Comparison of ENCODE assay signal across 16 cellular contexts in the genomic region with DNA sequence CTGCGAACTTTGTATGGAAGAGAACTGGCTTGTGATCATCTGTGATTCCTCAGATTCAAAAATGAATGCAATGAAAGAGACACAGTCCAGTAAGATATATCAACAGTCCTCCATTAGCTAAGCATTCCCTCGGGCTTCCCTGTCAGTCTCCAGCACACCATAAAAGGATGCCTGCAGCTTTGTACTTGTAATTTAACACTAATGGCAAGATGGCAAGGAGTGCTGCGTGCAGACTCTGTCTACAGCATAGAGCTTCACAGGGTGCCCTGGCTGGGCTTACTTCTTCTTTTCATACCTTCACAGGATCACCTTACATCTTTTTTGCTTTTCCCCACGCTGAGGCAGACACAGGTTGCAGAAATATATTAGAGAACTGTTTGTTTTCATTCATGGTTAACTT.
DNase-seq lines count a peak whose midpoint lies in the region; ATAC-seq, FAIRE-seq and TF ChIP-seq lines count a peak whose summit lies in the region.
"Had no signal": no experiment of that assay in that cellular context is flagged by ENCODE, and none has a peak within 500 bp of the region (broad histone marks: within the 10 kb centered on the region; RNA-seq: fewer than 3 reads in every experiment).

No MANE protein-coding gene starts in this region.

- intact Hi-C loops in lower lobe of right lung (cut with DNase I) = no loop called here

- no peaks in the 10 kb centered on the region for H3K79me2 ChIP-seq in hepatocyte

- no peak overlapping the region for H2AFZ ChIP-seq in hepatocyte
- H2AFZ ChIP-seq: PC-9 had no signal

- no peaks in the 10 kb centered on the region for H3K27me3 Mint-ChIP-seq in type B pancreatic cell
- H3K27me3 Mint-ChIP-seq: CD8-positive, alpha-beta memory T cell had no signal

- H3K4me1 Mint-ChIP-seq in type B pancreatic cell (ENCODE audit: unreplicated experiment) = peaks cover 45% of the 10 kb centered on the region
- H3K4me1 Mint-ChIP-seq: CD8-positive, alpha-beta memory T cell had no signal

- H3K9me3 Mint-ChIP-seq in type B pancreatic cell = no peaks in the 10 kb centered on the region
- H3K9me3 Mint-ChIP-seq: CD8-positive, alpha-beta memory T cell had no signal

- CTCF ChIA-PET in HEK293T (lab: Yijun Ruan, JAX) = interaction anchor here (1.0 kb wide), 1 partner anchor 27 kb away, joined by 3 read pairs; no protein-coding TSS in a partner anchor

- H3K27me3 ChIP-seq in hepatocyte (no peaks in the 10 kb centered on the region), lower lobe of right lung (ENCODE audit: low read depth) (no peaks in the 10 kb centered on the region)

- no peaks in the 10 kb centered on the region for H3K9me2 ChIP-seq in hepatocyte (replicated peaks; ENCODE audit: insufficient read depth)

- H3K4me3 ChIP-seq in hepatocyte (no peak overlapping the region), lower lobe of right lung (no peak overlapping the region)
- H3K4me3 ChIP-seq: PC-9 had no signal

- POLR2A ChIA-PET in HEK293T (lab: Yijun Ruan, JAX) = no interaction called here

- DNase-seq in HEK293T (ENCODE audit: extremely low spot score) (peak; percentile 56), NCI-H2171 (lab: John Stamatoyannopoulos, UW) (peak; percentile 72), hepatocyte (ENCODE audit: low spot score) (peak; percentile 22), type B pancreatic cell (ENCODE audit: extremely low spot score, unreplicated experiment) (no peak), NCI-H128 (lab: John Stamatoyannopoulos, UW; ENCODE audit: unreplicated experiment) (no peak), frontal cortex (ENCODE audit: low spot score in 2 of 2) (no peak), lower lobe of right lung (no peak)
- DNase-seq: CD8-positive, alpha-beta memory T cell; EL; NCI-H1105; NCI-H2029 treated with DMSO at 0.1 percent for 48 hours; NCI-H510A treated with DMSO at 0.1 percent for 48 hours; PC-9; T-helper 1 cell had no signal

- H3K4me1 ChIP-seq in hepatocyte (ENCODE audit: insufficient read depth) (peaks cover 11% of the 10 kb centered on the region), lower lobe of right lung (no peaks in the 10 kb centered on the region)

- no peaks in the 10 kb centered on the region for H3K9me3 ChIP-seq in hepatocyte (ENCODE audit: low read depth)
- H3K9me3 ChIP-seq in lower lobe of right lung = no peaks in the 10 kb centered on the region

- no peaks in the 10 kb centered on the region for H4K20me1 ChIP-seq in hepatocyte (ENCODE audit: insufficient read depth, poor library complexity, severe bottlenecking)

- H3K27ac Mint-ChIP-seq in type B pancreatic cell = peak overlapping the region; percentile 75
- H3K27ac Mint-ChIP-seq: CD8-positive, alpha-beta memory T cell had no signal

- H3K4me2 ChIP-seq in hepatocyte = no peak overlapping the region
- H3K4me2 ChIP-seq: KMS-11, PC-9 had no signal

- WGBS in hepatocyte (ENCODE audit: low lambda C conversion rate, missing lambda C conversion rate) = 41% methylated on average over 4 of the region's 4 CpGs

- no peak overlapping the region for H3K27ac ChIP-seq in hepatocyte
- H3K27ac ChIP-seq in lower lobe of right lung = no peak overlapping the region
- H3K27ac ChIP-seq: KMS-11, PC-9 had no signal

- H3K36me3 Mint-ChIP-seq in type B pancreatic cell = no peaks in the 10 kb centered on the region
- H3K36me3 Mint-ChIP-seq: CD8-positive, alpha-beta memory T cell had no signal

- no peak for ATAC-seq in lower lobe of right lung

- TF ChIP-seq CTCF in hepatocyte (IDR thresholded peaks at IDR 0.05; ENCODE audit: poor library complexity) = no peak
- no peak for TF ChIP-seq CTCF in type B pancreatic cell (conservative IDR thresholded peaks at IDR 0.05)
- TF ChIP-seq CTCF in lower lobe of right lung (IDR thresholded peaks at IDR 0.05) = no peak

- FAIRE-seq in frontal cortex (lab: Jason Lieb, UNC) = no peak
- FAIRE-seq: H54 had no signal

- H3K4me3 Mint-ChIP-seq in type B pancreatic cell = peak overlapping the region; percentile 54
- H3K4me3 Mint-ChIP-seq: CD8-positive, alpha-beta memory T cell had no signal

- H3K36me3 ChIP-seq in hepatocyte (replicated peaks; ENCODE audit: insufficient read depth, low read depth) (no peaks in the 10 kb centered on the region), lower lobe of right lung (no peaks in the 10 kb centered on the region)

TF ChIP-seq in HEK293T, 16 proteins besides CTCF, POLR2A, EP300 and RAD21:
- no peak for TF ChIP-seq BHLHE40 (IDR thresholded peaks at IDR 0.05; ENCODE audit: borderline replicate concordance)
- TF ChIP-seq CTBP1 (IDR thresholded peaks at IDR 0.05; ENCODE audit: borderline replicate concordance) = peak; percentile 25; the same call in 1 of the 2 replicates
- no peak for TF ChIP-seq SUZ12 (IDR thresholded peaks at IDR 0.05)
- no peak for TF ChIP-seq HDGF (IDR thresholded peaks at IDR 0.05; ENCODE audit: borderline replicate concordance)
- no peak for TF ChIP-seq FOXK2 (IDR thresholded peaks at IDR 0.05)
- no peak for TF ChIP-seq NFRKB (IDR thresholded peaks at IDR 0.05)
- no peak for TF ChIP-seq LEF1 (IDR thresholded peaks at IDR 0.05; ENCODE audit: borderline replicate concordance)
- no peak for TF ChIP-seq FOXA1 (IDR thresholded peaks at IDR 0.05)
- TF ChIP-seq ELF4 (IDR thresholded peaks at IDR 0.05) = no peak
- TF ChIP-seq FOXM1 (IDR thresholded peaks at IDR 0.05; ENCODE audit: borderline replicate concordance) = no peak
- no peak for TF ChIP-seq L3MBTL2 (conservative IDR thresholded peaks at IDR 0.05)
- TF ChIP-seq SP1 (IDR thresholded peaks at IDR 0.05) = no peak
- no peak for TF ChIP-seq TARDBP (IDR thresholded peaks at IDR 0.05)
- TF ChIP-seq ARNT (IDR thresholded peaks at IDR 0.05) = no peak
- TF ChIP-seq, protein P1, sequence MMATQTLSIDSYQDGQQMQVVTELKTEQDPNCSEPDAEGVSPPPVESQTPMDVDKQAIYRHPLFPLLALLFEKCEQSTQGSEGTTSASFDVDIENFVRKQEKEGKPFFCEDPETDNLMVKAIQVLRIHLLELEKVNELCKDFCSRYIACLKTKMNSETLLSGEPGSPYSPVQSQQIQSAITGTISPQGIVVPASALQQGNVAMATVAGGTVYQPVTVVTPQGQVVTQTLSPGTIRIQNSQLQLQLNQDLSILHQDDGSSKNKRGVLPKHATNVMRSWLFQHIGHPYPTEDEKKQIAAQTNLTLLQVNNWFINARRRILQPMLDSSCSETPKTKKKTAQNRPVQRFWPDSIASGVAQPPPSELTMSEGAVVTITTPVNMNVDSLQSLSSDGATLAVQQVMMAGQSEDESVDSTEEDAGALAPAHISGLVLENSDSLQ (IDR thresholded peaks at IDR 0.05) = peak; percentile 89

Comparison
In these comparisons a context has a peak if more than half of its experiments do, and no peak if none do; other contexts are left out.
1. DNase-seq: peak in HEK293T (single experiment), NCI-H2171 (single experiment) and hepatocyte (single experiment); none in type B pancreatic cell (single experiment), NCI-H128 (single experiment), frontal cortex (0 of 2) and lower lobe of right lung (single experiment).